Comparison of ENCODE assay signal across 1 cellular context in genomic region chr15:85495096-85495495, GRCh38.
TF ChIP-seq lines count a peak whose summit lies in the region.

No MANE protein-coding gene starts in this region.

TF ChIP-seq in SK-N-SH treated with all-trans-retinoic acid at 6 μM for 48 hours, 23 proteins besides CTCF, POLR2A, EP300 and RAD21 (continued from another document):
- TF ChIP-seq, protein P1, sequence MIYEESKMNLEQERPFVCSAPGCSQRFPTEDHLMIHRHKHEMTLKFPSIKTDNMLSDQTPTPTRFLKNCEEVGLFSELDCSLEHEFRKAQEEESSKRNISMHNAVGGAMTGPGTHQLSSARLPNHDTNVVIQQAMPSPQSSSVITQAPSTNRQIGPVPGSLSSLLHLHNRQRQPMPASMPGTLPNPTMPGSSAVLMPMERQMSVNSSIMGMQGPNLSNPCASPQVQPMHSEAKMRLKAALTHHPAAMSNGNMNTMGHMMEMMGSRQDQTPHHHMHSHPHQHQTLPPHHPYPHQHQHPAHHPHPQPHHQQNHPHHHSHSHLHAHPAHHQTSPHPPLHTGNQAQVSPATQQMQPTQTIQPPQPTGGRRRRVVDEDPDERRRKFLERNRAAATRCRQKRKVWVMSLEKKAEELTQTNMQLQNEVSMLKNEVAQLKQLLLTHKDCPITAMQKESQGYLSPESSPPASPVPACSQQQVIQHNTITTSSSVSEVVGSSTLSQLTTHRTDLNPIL (CRISPR knock-in tag; IDR thresholded peaks at IDR 0.05; ENCODE audit: low read depth) = no peak
- no peak for TF ChIP-seq PATZ1 (CRISPR knock-in tag; IDR thresholded peaks at IDR 0.05; ENCODE audit: borderline replicate concordance)
- no peak for TF ChIP-seq TOX (CRISPR knock-in tag; IDR thresholded peaks at IDR 0.05; ENCODE audit: borderline replicate concordance)
- no peak for TF ChIP-seq ZNF70 (CRISPR knock-in tag; IDR thresholded peaks at IDR 0.05)
